In the genomic region with DNA sequence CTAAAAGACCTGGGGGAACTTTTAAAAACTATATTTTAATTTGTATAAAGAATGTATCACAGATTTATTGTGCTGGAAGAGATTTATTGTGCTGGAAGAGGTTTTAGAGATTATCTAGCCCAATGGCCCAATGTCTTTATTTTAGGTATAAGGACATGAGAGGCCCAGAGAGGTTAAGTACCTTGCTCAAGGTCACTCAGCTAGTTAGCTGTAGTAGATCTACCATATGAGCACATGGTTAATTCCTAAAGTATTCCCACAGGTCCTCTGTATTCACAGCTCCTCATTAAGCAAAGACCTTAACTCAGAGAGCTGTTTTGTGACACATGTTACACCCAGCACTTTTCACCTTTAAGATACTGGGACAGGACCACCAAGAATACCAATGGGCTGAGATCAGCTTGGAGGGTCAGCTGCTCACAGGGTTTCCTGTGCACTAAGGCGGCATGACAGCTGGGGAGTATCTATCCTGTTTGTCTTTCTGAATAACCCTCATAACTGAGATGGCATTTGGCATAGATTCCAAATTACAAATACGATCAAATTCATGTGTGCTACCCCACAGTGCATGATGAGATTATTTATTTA, we compare ENCODE assay signal across 22 cellular contexts.
DNase-seq lines count a peak whose midpoint lies in the region; ATAC-seq, FAIRE-seq and TF ChIP-seq lines count a peak whose summit lies in the region.
"Had no signal": no experiment of that assay in that cellular context is flagged by ENCODE, and none has a peak within 500 bp of the region (broad histone marks: within the 10 kb centered on the region; RNA-seq: fewer than 3 reads in every experiment).

No MANE protein-coding gene starts in this region.

- H4K20me1 ChIP-seq in BLaER1 treated with 17β-estradiol and CSF1 and Interleukin-3, amounts not matched to agents 10 nM and 100 nM: no peaks in the 10 kb centered on the region
- H4K20me1 ChIP-seq in HCT116 (ENCODE audit: insufficient read depth): no peaks in the 10 kb centered on the region
- H4K20me1 ChIP-seq in K562 (replicated peaks; ENCODE audit: control insufficient read depth, insufficient read depth, low read length): no peaks in the 10 kb centered on the region

- peak overlapping the region in 3 of 11 experiments; percentile 85 to 93 (median 86); a peak in 6 of 22 replicates for H3K4me2 ChIP-seq in BLaER1 treated with 17β-estradiol and CSF1 and Interleukin-3, amounts not matched to agents 10 nM and 100 nM
- H3K4me2 ChIP-seq in HCT116 (ENCODE audit: low read length) (no peak overlapping the region), K562 (ENCODE audit: insufficient read depth, low read length) (no peak overlapping the region)

- DNase-seq in HCT116 (ENCODE audit: low read depth, low spot score): no peak
- DNase-seq in K562 (ENCODE audit: extremely low read depth in 1 of 4, low spot score in 3 of 4): no peak
- DNase-seq in myocyte (ENCODE audit: low read depth): peak; percentile 85
- DNase-seq in Calu3: no peak
- DNase-seq in endodermal cell: no peak
- DNase-seq: activated CD8-positive, alpha-beta T cell treated with anti-CD3 and anti-CD28 coated beads, Interleukin-2, amount 10 ng/mL, durations not matched to agents 7 days and 5 days; activated T-cell treated with anti-CD3 and anti-CD28 coated beads, Interleukin-2, amount 50 U/mL, for 24 hours; brain microvascular endothelial cell; CD4-positive, alpha-beta memory T cell; GM23248; head of caudate nucleus; MG63; midbrain; NCI-H1417; NCI-H2107; NCI-H524 had no signal

- peak overlapping the region; percentile 79 for H2AFZ ChIP-seq in HCT116 (ENCODE audit: low read depth, low read length, poor library complexity, severe bottlenecking)
- H2AFZ ChIP-seq in K562 (ENCODE audit: low read depth, low read length): no peak overlapping the region
- H2AFZ ChIP-seq: GM23248 had no signal

- CTCF ChIA-PET in HCT116 (lab: Charles Lee): no interaction called here
- CTCF ChIA-PET in K562 (lab: Yijun Ruan, JAX; ENCODE audit: low intra/inter-chr PET ratio): no interaction called here
- CTCF ChIA-PET in Calu3 (lab: Charles Lee): interaction anchor here (1.1 to 2.4 kb wide), 2 partner anchors 12 to 40 kb away, joined by 3 to 7 read pairs; no protein-coding TSS in a partner anchor

- no peaks in the 10 kb centered on the region for H3K9me2 ChIP-seq in HCT116 (ENCODE audit: insufficient read depth)

- H3K36me3 ChIP-seq in BLaER1 treated with 17β-estradiol and CSF1 and Interleukin-3, amounts not matched to agents 10 nM and 100 nM: no peaks in the 10 kb centered on the region
- no peaks in the 10 kb centered on the region for H3K36me3 ChIP-seq in HCT116 (ENCODE audit: control insufficient read depth in 1 of 2, insufficient read depth in 2 of 2, low read length in 2 of 2)
- H3K36me3 ChIP-seq in K562 (ENCODE audit: control insufficient read depth, insufficient read depth, low read length): no peaks in the 10 kb centered on the region
- no peaks in the 10 kb centered on the region for H3K36me3 ChIP-seq in endodermal cell (ENCODE audit: control insufficient read depth, insufficient read depth, low read length)
- H3K36me3 ChIP-seq: brain microvascular endothelial cell, MG63 had no signal

- H3K9me3 Mint-ChIP-seq in Calu3 (ENCODE audit: low read depth, unreplicated experiment): no peaks in the 10 kb centered on the region
- H3K9me3 Mint-ChIP-seq in endodermal cell: no peaks in the 10 kb centered on the region
- H3K9me3 Mint-ChIP-seq: activated T-cell treated with anti-CD3 and anti-CD28 coated beads, Interleukin-2, amount 50 U/mL, for 24 hours; CD4-positive, alpha-beta memory T cell; IgD-negative memory B cell had no signal

- H3K36me3 Mint-ChIP-seq in Calu3 (ENCODE audit: insufficient read depth, unreplicated experiment) (peaks cover 20% of the 10 kb centered on the region), endodermal cell (ENCODE audit: low read depth) (no peaks in the 10 kb centered on the region)
- H3K36me3 Mint-ChIP-seq: CD4-positive, alpha-beta memory T cell; IgD-negative memory B cell had no signal

- TF ChIP-seq RAD21 in HCT116 (IDR thresholded peaks at IDR 0.05; ENCODE audit: low read depth) (no peak), K562 (CRISPR knock-in tag; conservative IDR thresholded peaks at IDR 0.05 in 1 of 2, IDR thresholded peaks at IDR 0.05 in 1 of 2) (no peak)

- RAD21 ChIA-PET in HCT116 (lab: Charles Lee; ENCODE audit: low non-redundant PET in 1 of 2, low total read pairs in 2 of 2, uncharacterized antibody in 2 of 2, unreplicated experiment in 2 of 2): interaction anchor here in 1 of 2 experiments (0.6 kb wide), 1 partner anchor 88 kb away, joined by 3 read pairs; no protein-coding TSS in a partner anchor

- H3K4me1 Mint-ChIP-seq in Calu3 (ENCODE audit: low read depth, unreplicated experiment) (peaks cover 69% of the 10 kb centered on the region), endodermal cell (peaks cover 42% of the 10 kb centered on the region)

- FAIRE-seq in K562 (lab: Jason Lieb, UNC): no peak
- FAIRE-seq: GM19239 had no signal

- H3K9me1 ChIP-seq in K562 (ENCODE audit: control insufficient read depth, insufficient read depth, low read length): no peaks in the 10 kb centered on the region

- POLR2A ChIA-PET in HCT116 (lab: Charles Lee): interaction anchor here (1.4 kb wide), 1 partner anchor 18 kb away, joined by 4 read pairs; no protein-coding TSS in a partner anchor
- POLR2A ChIA-PET in K562 (lab: Yijun Ruan, JAX): no interaction called here

- intact Hi-C loops in HCT116 (cut with micrococcal nuclease): no loop called here
- intact Hi-C loops in K562 (cut with micrococcal nuclease): no loop called here
- intact Hi-C loops in Calu3 (cut with micrococcal nuclease; ENCODE audit: unreplicated experiment): no loop called here

- no peak for TF ChIP-seq POLR2A in HCT116 (IDR thresholded peaks at IDR 0.05; ENCODE audit: borderline replicate concordance, extremely low read depth, insufficient read depth, insufficient read length)
- TF ChIP-seq POLR2A in K562 (conservative IDR thresholded peaks at IDR 0.05): no peak

- H3K9ac ChIP-seq in BLaER1 treated with 17β-estradiol and CSF1 and Interleukin-3, amounts not matched to agents 10 nM and 100 nM: peak overlapping the region in 3 of 11 experiments; percentile 50 to 72 (median 54); a peak in 6 of 22 replicates
- H3K9ac ChIP-seq in HCT116 (ENCODE audit: low read length) (no peak overlapping the region), K562 (ENCODE audit: insufficient read depth in 1 of 2, low read depth in 2 of 2, low read length in 2 of 2) (no peak overlapping the region; a peak in 1 of 4 replicates), endodermal cell (ENCODE audit: extremely low read depth, low read length, poor library complexity, severe bottlenecking) (no peak overlapping the region)
- H3K9ac ChIP-seq: GM23248 had no signal

- no peak for ATAC-seq in HCT116
- ATAC-seq in K562: no peak
- ATAC-seq in HG02610 (IDR thresholded peaks at IDR 0.05; ENCODE audit: unreplicated experiment): no peak
- ATAC-seq: activated CD8-positive, alpha-beta T cell treated with anti-CD3 and anti-CD28 coated beads, Interleukin-2, amount 10 ng/mL, durations not matched to agents 7 days and 5 days; left lobe of liver had no signal

- in situ Hi-C loops in K562 (cut with MboI): no loop called here

- no peak overlapping the region for H3K4me3 ChIP-seq in BLaER1 treated with 17β-estradiol and CSF1 and Interleukin-3, amounts not matched to agents 10 nM and 100 nM
- H3K4me3 ChIP-seq in HCT116 (replicated peaks in 1 of 2; ENCODE audit: low read depth in 1 of 2, low read length in 2 of 2): no peak overlapping the region
- no peak overlapping the region for H3K4me3 ChIP-seq in K562
- H3K4me3 ChIP-seq in endodermal cell (ENCODE audit: low read length): no peak overlapping the region
- H3K4me3 ChIP-seq: coronary artery, GM23248, MG63 had no signal

- no peak overlapping the region for H3K4me3 Mint-ChIP-seq in Calu3 (ENCODE audit: low read depth, unreplicated experiment)
- no peak overlapping the region for H3K4me3 Mint-ChIP-seq in endodermal cell
- H3K4me3 Mint-ChIP-seq: activated CD8-positive, alpha-beta T cell treated with anti-CD3 and anti-CD28 coated beads, Interleukin-2, amount 10 ng/mL, durations not matched to agents 7 days and 5 days; activated T-cell treated with anti-CD3 and anti-CD28 coated beads, Interleukin-2, amount 50 U/mL, for 24 hours; CD4-positive, alpha-beta memory T cell; IgD-negative memory B cell had no signal

- no peaks in the 10 kb centered on the region for H3K27me3 Mint-ChIP-seq in Calu3 (ENCODE audit: unreplicated experiment)
- H3K27me3 Mint-ChIP-seq in endodermal cell (ENCODE audit: insufficient read depth): peaks cover 14% of the 10 kb centered on the region
- H3K27me3 Mint-ChIP-seq: activated T-cell treated with anti-CD3 and anti-CD28 coated beads, Interleukin-2, amount 50 U/mL, for 24 hours; CD4-positive, alpha-beta memory T cell; IgD-negative memory B cell had no signal

- no peak for TF ChIP-seq CTCF in HCT116 (IDR thresholded peaks at IDR 0.05 in 2 of 3, conservative IDR thresholded peaks at IDR 0.05 in 1 of 3; ENCODE audit: borderline replicate concordance in 1 of 3, insufficient read depth in 1 of 3, low read depth in 2 of 3, low read length in 2 of 3)
- no peak for TF ChIP-seq CTCF in K562 (IDR thresholded peaks at IDR 0.05 in 2 of 3, conservative IDR thresholded peaks at IDR 0.05 in 1 of 3; ENCODE audit: insufficient read depth in 2 of 3, low read depth in 1 of 3, low read length in 3 of 3)
- TF ChIP-seq CTCF in Calu3 (IDR thresholded peaks at IDR 0.05; ENCODE audit: unreplicated experiment): no peak
- TF ChIP-seq CTCF in endodermal cell (conservative IDR thresholded peaks at IDR 0.05): no peak

- H3K27ac ChIP-seq in BLaER1 treated with 17β-estradiol and CSF1 and Interleukin-3, amounts not matched to agents 10 nM and 100 nM: peak overlapping the region in 8 of 11 experiments; percentile 16 to 97 (median 84); a peak in 13 of 22 replicates
- H3K27ac ChIP-seq in HCT116 (ENCODE audit: low read depth, low read length) (no peak overlapping the region), K562 (ENCODE audit: extremely low read depth, low read depth, low read length) (no peak overlapping the region), endodermal cell (ENCODE audit: low read depth, low read length) (no peak overlapping the region)
- H3K27ac ChIP-seq: brain microvascular endothelial cell, GM23248 had no signal

- BruUV-seq in HCT116 (replicated peaks; lab: Mats Ljungman, UMichigan): no TSS peak
- no TSS peak for BruUV-seq in K562 (replicated peaks; lab: Mats Ljungman, UMichigan)
- BruUV-seq in Calu3 (replicated peaks; lab: Mats Ljungman, UMichigan): no TSS peak

- H3K27me3 ChIP-seq in BLaER1 treated with 17β-estradiol and CSF1 and Interleukin-3, amounts not matched to agents 10 nM and 100 nM: no peaks in the 10 kb centered on the region
- H3K27me3 ChIP-seq in HCT116 (ENCODE audit: insufficient read depth, low read length) (no peaks in the 10 kb centered on the region), K562 (ENCODE audit: control insufficient read depth in 2 of 2, insufficient read depth in 2 of 2, low read length in 2 of 2) (no peaks in the 10 kb centered on the region), endodermal cell (ENCODE audit: control insufficient read depth, insufficient read depth, low read length, poor library complexity, severe bottlenecking) (no peaks in the 10 kb centered on the region)
- H3K27me3 ChIP-seq: brain microvascular endothelial cell, MG63 had no signal

- 94% methylated on average over 2 of the region's 2 CpGs for WGBS in K562 (ENCODE audit: insufficient coverage, low coverage, missing lambda C conversion rate)
- WGBS in endodermal cell (ENCODE audit: insufficient coverage in 1 of 2, insufficient read length in 1 of 2), 2 experiments: 78 to 97% methylated on average over 1 to 2 of the region's 2 CpGs

- H3K27ac Mint-ChIP-seq in Calu3 (ENCODE audit: unreplicated experiment) (no peak overlapping the region), endodermal cell (no peak overlapping the region)
- H3K27ac Mint-ChIP-seq: activated CD8-positive, alpha-beta T cell treated with anti-CD3 and anti-CD28 coated beads, Interleukin-2, amount 10 ng/mL, durations not matched to agents 7 days and 5 days; activated T-cell treated with anti-CD3 and anti-CD28 coated beads, Interleukin-2, amount 50 U/mL, for 24 hours; IgD-negative memory B cell had no signal

- no peak for TF ChIP-seq EP300 in K562 (IDR thresholded peaks at IDR 0.05; ENCODE audit: low read length)

- peaks cover 0 to 32% (median 17%) of the 10 kb centered on the region in 11 experiments; a peak in 8 of 22 replicates for H3K9me3 ChIP-seq in BLaER1 treated with 17β-estradiol and CSF1 and Interleukin-3, amounts not matched to agents 10 nM and 100 nM (replicated peaks in 1 of 11)
- H3K9me3 ChIP-seq in HCT116 (ENCODE audit: control insufficient read depth in 1 of 2, insufficient read depth in 1 of 2, low read depth in 1 of 2, low read length in 2 of 2) (no peaks in the 10 kb centered on the region), K562 (replicated peaks; ENCODE audit: control insufficient read depth, insufficient read depth, low read depth, low read length) (no peaks in the 10 kb centered on the region), endodermal cell (ENCODE audit: control insufficient read depth, low read length) (no peaks in the 10 kb centered on the region)
- H3K9me3 ChIP-seq: MG63 had no signal

- H3K4me1 ChIP-seq in BLaER1 treated with 17β-estradiol and CSF1 and Interleukin-3, amounts not matched to agents 10 nM and 100 nM: peaks cover 13 to 100% (median 45%) of the 10 kb centered on the region in 10 experiments
- H3K4me1 ChIP-seq in HCT116 (ENCODE audit: control insufficient read depth in 1 of 2, insufficient read depth in 2 of 2, low read length in 2 of 2) (peaks cover 18 to 40% of the 10 kb centered on the region in 2 experiments), K562 (replicated peaks in 1 of 2; ENCODE audit: control insufficient read depth in 2 of 2, insufficient read depth in 2 of 2, low read length in 2 of 2) (peaks cover 11 to 66% of the 10 kb centered on the region in 2 experiments), endodermal cell (ENCODE audit: control insufficient read depth, insufficient read depth, low read length) (peaks cover 16% of the 10 kb centered on the region)

- H3K79me2 ChIP-seq in HCT116 (ENCODE audit: insufficient read depth, low read length): no peaks in the 10 kb centered on the region
- H3K79me2 ChIP-seq in K562 (ENCODE audit: control insufficient read depth, insufficient read depth, low read length): no peaks in the 10 kb centered on the region

Comparison
In these comparisons a context has a peak if more than half of its experiments do, and no peak if none do; other contexts are left out.
1. H3K27ac ChIP-seq: peak in BLaER1 treated with 17β-estradiol and CSF1 and Interleukin-3, amounts not matched to agents 10 nM and 100 nM (8 of 11); none in HCT116 (single experiment), K562 (single experiment) and endodermal cell (single experiment).